In the genomic region with DNA sequence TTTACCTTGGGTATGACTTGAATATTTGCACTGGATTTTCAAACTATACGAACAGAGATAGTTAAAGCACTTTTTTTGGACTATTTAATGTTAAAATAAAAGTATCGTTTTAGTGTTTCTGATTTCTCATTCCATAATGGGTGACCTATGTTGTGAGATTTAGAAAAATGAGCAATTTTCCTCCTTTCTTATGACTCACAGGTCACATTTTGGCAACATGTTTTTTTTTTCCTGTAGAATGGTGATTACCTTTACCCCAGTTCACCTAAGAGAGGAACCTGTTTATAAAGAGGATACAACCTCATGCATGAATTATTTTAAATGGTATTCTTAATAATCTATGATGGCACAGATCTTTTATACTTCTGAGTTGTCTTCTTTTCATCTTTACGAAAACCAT, we compare ENCODE assay signal across 10 cellular contexts.
DNase-seq lines count a peak whose midpoint lies in the region; ATAC-seq, FAIRE-seq and TF ChIP-seq lines count a peak whose summit lies in the region.
"Had no signal": no experiment of that assay in that cellular context is flagged by ENCODE, and none has a peak within 500 bp of the region (broad histone marks: within the 10 kb centered on the region; RNA-seq: fewer than 3 reads in every experiment).

No MANE protein-coding gene starts in this region.

- 90% methylated on average over 2 of the region's 3 CpGs for WGBS in mesenchymal stem cell

- peak overlapping the region; percentile 28 for H3K9ac ChIP-seq in astrocyte (ENCODE audit: low read length)
- H3K9ac ChIP-seq in mesenchymal stem cell (ENCODE audit: low read length) = peak overlapping the region; percentile 80

- no peaks in the 10 kb centered on the region for H3K27me3 ChIP-seq in astrocyte (ENCODE audit: insufficient read depth, low read length)
- H3K27me3 ChIP-seq in mesenchymal stem cell (ENCODE audit: control insufficient read depth in 1 of 2, insufficient read depth in 1 of 2, low read length in 2 of 2) = no peaks in the 10 kb centered on the region

- FAIRE-seq in astrocyte (lab: Jason Lieb, UNC) = no peak

- H3K4ac ChIP-seq in mesenchymal stem cell (ENCODE audit: low read depth in 1 of 2, low read length in 2 of 2) = no peak overlapping the region

- H3K4me1 ChIP-seq in astrocyte (ENCODE audit: insufficient read depth, low read length) = peaks cover 42% of the 10 kb centered on the region
- peaks cover 4% of the 10 kb centered on the region for H3K4me1 ChIP-seq in mesenchymal stem cell (ENCODE audit: control insufficient read depth, insufficient read depth, low read depth, low read length)
- H3K4me1 ChIP-seq: HAP-1 had no signal

- H3K36me3 ChIP-seq in astrocyte (ENCODE audit: insufficient read depth, low read length) (no peaks in the 10 kb centered on the region), mesenchymal stem cell (ENCODE audit: control insufficient read depth in 1 of 2, insufficient read depth in 2 of 2, low read depth in 1 of 2, low read length in 2 of 2) (no peaks in the 10 kb centered on the region)
- H3K36me3 ChIP-seq: HAP-1 had no signal

- H3K4me1 Mint-ChIP-seq in HFFc6 (ENCODE audit: low read depth) (peaks cover 81% of the 10 kb centered on the region), astrocyte (ENCODE audit: low read depth, unreplicated experiment) (peaks cover 64% of the 10 kb centered on the region)

- no peaks in the 10 kb centered on the region for H3K9me3 ChIP-seq in astrocyte (ENCODE audit: insufficient read depth, low read depth, low read length)
- peaks cover 3% of the 10 kb centered on the region for H3K9me3 ChIP-seq in mesenchymal stem cell (ENCODE audit: control insufficient read depth, low read length)
- H3K9me3 ChIP-seq: HAP-1 had no signal

- no peak overlapping the region for H3K14ac ChIP-seq in mesenchymal stem cell (ENCODE audit: low read length in 2 of 2)

- peaks cover 6% of the 10 kb centered on the region for H3K79me2 ChIP-seq in astrocyte (ENCODE audit: insufficient read depth, low read length)

- H4K8ac ChIP-seq in mesenchymal stem cell (ENCODE audit: low read length) = no peak overlapping the region

- peak overlapping the region; percentile 93 for H3K27ac Mint-ChIP-seq in HFFc6
- H3K27ac Mint-ChIP-seq in astrocyte (ENCODE audit: unreplicated experiment) = peak overlapping the region; percentile 96

- no peak overlapping the region for H2BK15ac ChIP-seq in mesenchymal stem cell (ENCODE audit: low read depth, poor library complexity, severe bottlenecking)

- H3K36me3 Mint-ChIP-seq in HFFc6 (ENCODE audit: low read depth) = peaks cover 19% of the 10 kb centered on the region
- peaks cover 4% of the 10 kb centered on the region for H3K36me3 Mint-ChIP-seq in astrocyte (ENCODE audit: low read depth, unreplicated experiment)

- H4K91ac ChIP-seq in mesenchymal stem cell (ENCODE audit: low read length) = no peak overlapping the region

- H3K18ac ChIP-seq in mesenchymal stem cell (ENCODE audit: low read depth in 1 of 2, low read length in 2 of 2) = no peak overlapping the region

- TF ChIP-seq CTCF in HFFc6 (IDR thresholded peaks at IDR 0.05) (no peak), astrocyte (IDR thresholded peaks at IDR 0.05; ENCODE audit: insufficient read depth, low read depth, low read length) (no peak)

- H3K4me2 ChIP-seq in astrocyte (ENCODE audit: low read length) (peak overlapping the region; percentile 61), mesenchymal stem cell (ENCODE audit: low read length, poor library complexity, severe bottlenecking) (no peak overlapping the region)

- H3K27ac ChIP-seq in astrocyte (ENCODE audit: low read depth, low read length) (peak overlapping the region; percentile 84), mesenchymal stem cell (ENCODE audit: low read length, poor library complexity, severe bottlenecking) (peak overlapping the region; percentile 90)

- H2AK5ac ChIP-seq in mesenchymal stem cell (ENCODE audit: low read length, severe bottlenecking) = no peak overlapping the region

- no peak overlapping the region for H2BK5ac ChIP-seq in mesenchymal stem cell (ENCODE audit: low read depth, low read length, poor library complexity, severe bottlenecking)

- H3K4me3 ChIP-seq in astrocyte (ENCODE audit: insufficient read depth, low read depth, low read length) (no peak overlapping the region), mesenchymal stem cell (ENCODE audit: insufficient read depth in 1 of 2, low read depth in 1 of 2, low read length in 2 of 2) (no peak overlapping the region)
- H3K4me3 ChIP-seq: HAP-1 had no signal

- no peak overlapping the region for H2BK12ac ChIP-seq in mesenchymal stem cell (ENCODE audit: low read length in 2 of 2)

- no peak overlapping the region for H2BK120ac ChIP-seq in mesenchymal stem cell (ENCODE audit: low read depth, low read length)

- H2AFZ ChIP-seq in astrocyte (ENCODE audit: low read depth, low read length) (no peak overlapping the region), mesenchymal stem cell (ENCODE audit: low read depth, low read length) (no peak overlapping the region)

- H3K4me3 Mint-ChIP-seq in HFFc6 (peak overlapping the region; percentile 65), astrocyte (ENCODE audit: unreplicated experiment) (no peak overlapping the region)

- H3K9me3 Mint-ChIP-seq in HFFc6 (no peaks in the 10 kb centered on the region), astrocyte (ENCODE audit: unreplicated experiment) (no peaks in the 10 kb centered on the region)

- no peak for ATAC-seq in HG03521 (IDR thresholded peaks at IDR 0.05; ENCODE audit: unreplicated experiment)

- H4K20me1 ChIP-seq in astrocyte (ENCODE audit: insufficient read depth, low read length) = no peaks in the 10 kb centered on the region

- DNase-seq in A172 (ENCODE audit: low spot score) (peak; percentile 23), HFFc6 (no peak), astrocyte (ENCODE audit: low read depth) (no peak), mesenchymal stem cell (no peak), NCI-H2227 (lab: John Stamatoyannopoulos, UW; ENCODE audit: unreplicated experiment) (no peak), NCI-H1105 treated with DMSO at 0.1 percent for 48 hours (lab: John Stamatoyannopoulos, UW) (no peak), NCI-H1105 (lab: John Stamatoyannopoulos, UW) (no peak)
- DNase-seq: NCI-H1930 had no signal

- H3K27me3 Mint-ChIP-seq in HFFc6 (ENCODE audit: insufficient read depth) (peaks cover 1% of the 10 kb centered on the region; the same call in 1 of the 2 replicates), astrocyte (ENCODE audit: low read depth, unreplicated experiment) (no peaks in the 10 kb centered on the region)

- peaks cover 15% of the 10 kb centered on the region for H3K79me1 ChIP-seq in mesenchymal stem cell (replicated peaks; ENCODE audit: low read length, poor library complexity, severe bottlenecking)

- H3K23ac ChIP-seq in mesenchymal stem cell (ENCODE audit: low read length in 2 of 2) = no peak overlapping the region
